11 cellular contexts compared by ENCODE assay signal in the genomic region with DNA sequence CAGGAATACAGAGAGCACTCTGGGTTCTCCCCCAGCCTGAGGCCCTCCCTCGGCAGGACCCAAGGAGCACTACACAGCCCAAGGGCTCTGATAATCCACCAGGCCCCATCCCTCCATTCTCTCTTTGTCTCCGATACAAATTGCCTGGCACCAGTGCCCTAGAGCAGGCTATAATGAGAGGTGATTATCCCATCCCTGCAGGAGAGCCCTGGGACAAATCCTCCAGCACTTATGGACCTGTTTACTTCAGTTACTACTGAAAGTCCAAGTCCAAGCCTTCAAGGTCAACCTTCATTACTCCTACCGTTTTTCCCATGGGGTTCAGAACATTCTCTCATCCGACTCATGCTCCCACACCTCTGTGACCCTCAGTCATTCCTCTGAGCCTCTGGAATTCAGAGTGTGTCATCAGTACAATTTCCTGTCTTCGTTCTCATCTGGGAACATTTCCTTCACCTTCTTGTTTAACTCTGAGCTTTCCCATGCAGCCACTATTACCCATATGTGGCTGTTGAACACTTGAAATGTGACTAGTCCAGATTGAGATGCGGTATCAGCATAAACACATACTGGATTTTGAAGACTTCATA.
DNase-seq lines count a peak whose midpoint lies in the region; ATAC-seq and TF ChIP-seq lines count a peak whose summit lies in the region.
"Had no signal": no experiment of that assay in that cellular context is flagged by ENCODE, and none has a peak within 500 bp of the region (broad histone marks: within the 10 kb centered on the region; RNA-seq: fewer than 3 reads in every experiment).

No MANE protein-coding gene starts in this region.

- H3K9ac ChIP-seq in HCT116 (ENCODE audit: low read length) (0 out of 2 replicates have a peak overlapping the region, but pooled peaks have one; percentile 12), adipocyte (ENCODE audit: low read length) (no peak overlapping the region)

- peaks cover 9% of the 10 kb centered on the region for H3K27me3 Mint-ChIP-seq in CD8-positive, alpha-beta T cell (ENCODE audit: low read depth)

- POLR2A ChIA-PET in HCT116 (lab: Charles Lee) = no interaction called here
- POLR2A ChIA-PET in CD8-positive, alpha-beta T cell (lab: Charles Lee) = no interaction called here

- H3K36me3 ChIP-seq in HCT116 (ENCODE audit: control insufficient read depth in 1 of 2, insufficient read depth in 2 of 2, low read length in 2 of 2) (no peaks in the 10 kb centered on the region), adipocyte (ENCODE audit: control insufficient read depth, insufficient read depth, low read length, severe bottlenecking) (no peaks in the 10 kb centered on the region)
- no peaks in the 10 kb centered on the region for H3K36me3 ChIP-seq in CD8-positive, alpha-beta T cell (ENCODE audit: insufficient read depth, low read length)
- H3K36me3 ChIP-seq: BE2C had no signal

- no peak for TF ChIP-seq RAD21 in HCT116 (IDR thresholded peaks at IDR 0.05; ENCODE audit: low read depth)

- H3K4me3 Mint-ChIP-seq in CD8-positive, alpha-beta T cell = no peak overlapping the region

- RAD21 ChIA-PET in HCT116 (lab: Charles Lee; ENCODE audit: low non-redundant PET in 1 of 2, low total read pairs in 2 of 2, uncharacterized antibody in 2 of 2, unreplicated experiment in 2 of 2) = no interaction called here

- H2AFZ ChIP-seq in HCT116 (ENCODE audit: low read depth, low read length, poor library complexity, severe bottlenecking) = peak overlapping the region; percentile 91

- H3K4me2 ChIP-seq in HCT116 (ENCODE audit: low read length) = peak overlapping the region; percentile 63

- no peaks in the 10 kb centered on the region for H3K9me3 Mint-ChIP-seq in CD8-positive, alpha-beta T cell

- DNase-seq in A172 (ENCODE audit: low spot score) = peak; percentile 93
- DNase-seq in HCT116 (ENCODE audit: low read depth, low spot score) = no peak
- peak; percentile 21 for DNase-seq in adipocyte (ENCODE audit: low read depth)
- no peak for DNase-seq in left ventricle myocardium superior
- no peak for DNase-seq in stimulated activated naive CD4-positive, alpha-beta T cell (lab: John Stamatoyannopoulos, UW)
- DNase-seq in CD8-positive, alpha-beta T cell = no peak
- DNase-seq in mesenteric fat pad (ENCODE audit: low spot score) = no peak
- DNase-seq in NCI-H1092 treated with DMSO at 0.1 percent for 48 hours (lab: John Stamatoyannopoulos, UW) = no peak
- DNase-seq: activated gamma-delta T cell treated with Interleukin-2 at 50 U/mL for 16 hours, BE2C had no signal

- no peaks in the 10 kb centered on the region for H4K20me1 ChIP-seq in HCT116 (ENCODE audit: insufficient read depth)

- H3K36me3 Mint-ChIP-seq in CD8-positive, alpha-beta T cell = no peaks in the 10 kb centered on the region

- H3K27ac ChIP-seq in HCT116 (ENCODE audit: low read depth, low read length) = no peak overlapping the region
- no peak overlapping the region for H3K27ac ChIP-seq in CD8-positive, alpha-beta T cell (ENCODE audit: low read depth, low read length)

- H3K79me2 ChIP-seq in HCT116 (ENCODE audit: insufficient read depth, low read length) = no peaks in the 10 kb centered on the region

- H3K27me3 ChIP-seq in HCT116 (ENCODE audit: insufficient read depth, low read length) (no peaks in the 10 kb centered on the region), adipocyte (replicated peaks; ENCODE audit: control insufficient read depth, insufficient read depth, low read length) (no peaks in the 10 kb centered on the region)
- H3K27me3 ChIP-seq in CD8-positive, alpha-beta T cell (ENCODE audit: insufficient read depth, low read length) = no peaks in the 10 kb centered on the region
- H3K27me3 ChIP-seq: BE2C had no signal

- H3K4me1 Mint-ChIP-seq in CD8-positive, alpha-beta T cell (ENCODE audit: low read depth) = no peaks in the 10 kb centered on the region

- peaks cover 0 to 20% of the 10 kb centered on the region in 2 experiments; a peak in 2 of 4 replicates for H3K4me1 ChIP-seq in HCT116 (ENCODE audit: control insufficient read depth in 1 of 2, insufficient read depth in 2 of 2, low read length in 2 of 2)
- H3K4me1 ChIP-seq in adipocyte (ENCODE audit: control insufficient read depth, insufficient read depth, low read length) = peaks cover 26% of the 10 kb centered on the region
- H3K4me1 ChIP-seq in CD8-positive, alpha-beta T cell (ENCODE audit: insufficient read depth, low read length) = no peaks in the 10 kb centered on the region
- H3K4me1 ChIP-seq: BE2C had no signal

- H3K9me2 ChIP-seq in HCT116 (ENCODE audit: insufficient read depth) = no peaks in the 10 kb centered on the region

- no TSS peak for BruUV-seq in HCT116 (replicated peaks; lab: Mats Ljungman, UMichigan)

- CTCF ChIA-PET in HCT116 (lab: Charles Lee) = no interaction called here
- CTCF ChIA-PET in CD8-positive, alpha-beta T cell (lab: Charles Lee) = no interaction called here

- intact Hi-C loops in HCT116 (cut with micrococcal nuclease) (no loop called here), left ventricle myocardium superior (cut with micrococcal nuclease) (no loop called here)
- intact Hi-C loops in CD8-positive, alpha-beta T cell (cut with DNase I, micrococcal nuclease) = no loop called here

- peak overlapping the region in 1 of 2 experiments; percentile 8; a peak in 1 of 4 replicates for H3K4me3 ChIP-seq in HCT116 (replicated peaks in 1 of 2; ENCODE audit: low read depth in 1 of 2, low read length in 2 of 2)
- no peak overlapping the region for H3K4me3 ChIP-seq in adipocyte (ENCODE audit: low read length)
- no peak overlapping the region for H3K4me3 ChIP-seq in CD8-positive, alpha-beta T cell (ENCODE audit: low read depth, low read length)
- H3K4me3 ChIP-seq: lung had no signal

- H3K9me3 ChIP-seq in HCT116 (ENCODE audit: control insufficient read depth in 1 of 2, insufficient read depth in 1 of 2, low read depth in 1 of 2, low read length in 2 of 2) = no peaks in the 10 kb centered on the region
- H3K9me3 ChIP-seq in adipocyte (ENCODE audit: control insufficient read depth, low read length) = no peaks in the 10 kb centered on the region
- H3K9me3 ChIP-seq in CD8-positive, alpha-beta T cell (ENCODE audit: low read length) = no peaks in the 10 kb centered on the region
- H3K9me3 ChIP-seq: BE2C had no signal

- TF ChIP-seq CTCF in HCT116 (IDR thresholded peaks at IDR 0.05 in 2 of 3, conservative IDR thresholded peaks at IDR 0.05 in 1 of 3; ENCODE audit: borderline replicate concordance in 1 of 3, insufficient read depth in 1 of 3, low read depth in 2 of 3, low read length in 2 of 3) = no peak
- no peak for TF ChIP-seq CTCF in CD8-positive, alpha-beta T cell (IDR thresholded peaks at IDR 0.05)

- ATAC-seq in HCT116 (peak; percentile 70), left ventricle myocardium superior (peak; percentile 45)
- ATAC-seq in CD8-positive, alpha-beta T cell = no peak

- H3K27ac Mint-ChIP-seq in CD8-positive, alpha-beta T cell = no peak overlapping the region

- no peak for TF ChIP-seq POLR2A in HCT116 (IDR thresholded peaks at IDR 0.05; ENCODE audit: borderline replicate concordance, extremely low read depth, insufficient read depth, insufficient read length)

TF ChIP-seq in HCT116, 20 proteins besides CTCF, POLR2A, EP300 and RAD21:
- TF ChIP-seq JUND (IDR thresholded peaks at IDR 0.05) = no peak
- no peak for TF ChIP-seq FOSL1 (IDR thresholded peaks at IDR 0.05; ENCODE audit: low read depth)
- TF ChIP-seq SRF (IDR thresholded peaks at IDR 0.05; ENCODE audit: low read depth) = no peak
- TF ChIP-seq POLR2AphosphoS5 (IDR thresholded peaks at IDR 0.05; ENCODE audit: low read depth, low read length) = no peak
- no peak for TF ChIP-seq EZH2 (IDR thresholded peaks at IDR 0.05)
- no peak for TF ChIP-seq YY1 (IDR thresholded peaks at IDR 0.05; ENCODE audit: extremely low read depth, insufficient replicate concordance, low read depth, low read length)
- TF ChIP-seq, protein P1, sequence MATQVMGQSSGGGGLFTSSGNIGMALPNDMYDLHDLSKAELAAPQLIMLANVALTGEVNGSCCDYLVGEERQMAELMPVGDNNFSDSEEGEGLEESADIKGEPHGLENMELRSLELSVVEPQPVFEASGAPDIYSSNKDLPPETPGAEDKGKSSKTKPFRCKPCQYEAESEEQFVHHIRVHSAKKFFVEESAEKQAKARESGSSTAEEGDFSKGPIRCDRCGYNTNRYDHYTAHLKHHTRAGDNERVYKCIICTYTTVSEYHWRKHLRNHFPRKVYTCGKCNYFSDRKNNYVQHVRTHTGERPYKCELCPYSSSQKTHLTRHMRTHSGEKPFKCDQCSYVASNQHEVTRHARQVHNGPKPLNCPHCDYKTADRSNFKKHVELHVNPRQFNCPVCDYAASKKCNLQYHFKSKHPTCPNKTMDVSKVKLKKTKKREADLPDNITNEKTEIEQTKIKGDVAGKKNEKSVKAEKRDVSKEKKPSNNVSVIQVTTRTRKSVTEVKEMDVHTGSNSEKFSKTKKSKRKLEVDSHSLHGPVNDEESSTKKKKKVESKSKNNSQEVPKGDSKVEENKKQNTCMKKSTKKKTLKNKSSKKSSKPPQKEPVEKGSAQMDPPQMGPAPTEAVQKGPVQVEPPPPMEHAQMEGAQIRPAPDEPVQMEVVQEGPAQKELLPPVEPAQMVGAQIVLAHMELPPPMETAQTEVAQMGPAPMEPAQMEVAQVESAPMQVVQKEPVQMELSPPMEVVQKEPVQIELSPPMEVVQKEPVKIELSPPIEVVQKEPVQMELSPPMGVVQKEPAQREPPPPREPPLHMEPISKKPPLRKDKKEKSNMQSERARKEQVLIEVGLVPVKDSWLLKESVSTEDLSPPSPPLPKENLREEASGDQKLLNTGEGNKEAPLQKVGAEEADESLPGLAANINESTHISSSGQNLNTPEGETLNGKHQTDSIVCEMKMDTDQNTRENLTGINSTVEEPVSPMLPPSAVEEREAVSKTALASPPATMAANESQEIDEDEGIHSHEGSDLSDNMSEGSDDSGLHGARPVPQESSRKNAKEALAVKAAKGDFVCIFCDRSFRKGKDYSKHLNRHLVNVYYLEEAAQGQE (IDR thresholded peaks at IDR 0.05; ENCODE audit: low read depth) = no peak
- no peak for TF ChIP-seq EZH2phosphoT487 (IDR thresholded peaks at IDR 0.05; ENCODE audit: borderline replicate concordance)

Comparison
In these comparisons a context has a peak if more than half of its experiments do, and no peak if none do; other contexts are left out.
1. DNase-seq: peak in A172 (single experiment) and adipocyte (single experiment); none in HCT116 (single experiment), left ventricle myocardium superior (single experiment), stimulated activated naive CD4-positive, alpha-beta T cell (0 of 6), CD8-positive, alpha-beta T cell (0 of 7), mesenteric fat pad (single experiment) and NCI-H1092 treated with DMSO at 0.1 percent for 48 hours (single experiment).